8 cellular contexts compared by ENCODE assay signal in the genomic region with DNA sequence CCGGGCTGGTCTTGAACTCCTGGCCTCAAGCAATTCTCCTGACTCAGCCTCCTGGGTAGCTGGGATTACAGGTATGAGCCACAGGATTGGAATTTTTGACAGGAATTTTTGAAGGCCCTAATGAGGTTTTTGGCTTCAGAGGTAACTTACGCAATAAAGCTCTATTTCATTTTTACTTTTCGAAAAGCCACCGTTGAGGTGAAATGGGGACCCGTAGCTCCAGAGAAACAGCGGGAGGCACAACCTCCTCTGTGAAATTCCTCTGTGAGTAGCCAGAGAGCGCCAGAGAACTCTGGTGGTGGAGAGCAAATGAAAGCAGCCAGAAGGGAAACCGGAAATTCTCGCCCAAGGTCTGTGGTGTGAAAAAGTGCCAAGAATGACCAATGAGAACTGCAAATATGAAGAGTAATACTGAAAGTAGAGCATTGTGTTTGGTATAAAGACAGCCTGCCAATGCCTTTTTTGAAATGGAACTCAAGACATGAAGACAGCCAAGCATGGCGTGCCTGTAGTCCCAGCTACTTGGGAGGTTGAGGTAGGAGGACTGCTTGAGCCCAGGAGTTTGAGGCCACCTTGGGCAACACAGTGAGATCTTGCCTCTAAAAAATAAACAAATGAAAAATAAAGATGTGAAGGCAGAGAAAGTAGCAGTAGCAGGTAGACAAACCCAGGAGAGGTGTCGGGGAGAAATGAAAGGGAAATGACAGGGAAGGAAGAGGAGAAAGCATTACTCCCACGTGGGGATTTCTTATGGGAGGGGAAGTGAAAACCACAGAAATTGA. TPM values are rescaled to one million over a fixed set of nuclear protein-coding genes. Genes with fewer than 3 reads are reported as not detected.
DNase-seq lines count a peak whose midpoint lies in the region; ATAC-seq and TF ChIP-seq lines count a peak whose summit lies in the region.

No MANE protein-coding gene starts in this region.

- no peaks in the 10 kb centered on the region for H3K36me3 ChIP-seq in SU-DHL-6 (ENCODE audit: low read length)
- H3K36me3 ChIP-seq in adipocyte (ENCODE audit: control insufficient read depth, insufficient read depth, low read length, severe bottlenecking) = no peaks in the 10 kb centered on the region

- peak overlapping the region; percentile 25 for H3K4me3 ChIP-seq in HL-60 (replicated peaks; ENCODE audit: insufficient read depth, low read length)
- H3K4me3 ChIP-seq in SU-DHL-6 (ENCODE audit: insufficient read depth, low read length, poor library complexity, severe bottlenecking) = peak overlapping the region; percentile 39
- H3K4me3 ChIP-seq in adipocyte (ENCODE audit: low read length) = no peak overlapping the region

- peaks cover 58% of the 10 kb centered on the region for H3F3A ChIP-seq in SU-DHL-6 (ENCODE audit: insufficient read depth)

- no peaks in the 10 kb centered on the region for H4K20me1 ChIP-seq in SU-DHL-6 (ENCODE audit: low read depth, low read length)

- H3K27me3 ChIP-seq in HL-60 (ENCODE audit: insufficient read depth, poor library complexity, severe bottlenecking) = no peaks in the 10 kb centered on the region
- H3K27me3 ChIP-seq in SU-DHL-6 (ENCODE audit: low read length) = no peaks in the 10 kb centered on the region
- H3K27me3 ChIP-seq in adipocyte (replicated peaks; ENCODE audit: control insufficient read depth, insufficient read depth, low read length) = no peaks in the 10 kb centered on the region

- DNase-seq in Daoy (ENCODE audit: low read depth) = peak; percentile 80
- DNase-seq in HL-60 (ENCODE audit: low read depth in 1 of 2, low spot score in 1 of 2) = peak; percentile 57 to 90
- DNase-seq in adipocyte (ENCODE audit: low read depth) = peak; percentile 34
- DNase-seq in iPS DF 4.7 (ENCODE audit: extremely low read depth, low spot score) = peak; percentile 49
- DNase-seq in stimulated activated CD4-positive, alpha-beta T cell treated with anti-CD3 and anti-CD28 coated beads, Interleukin-4, amount 100 ng/mL, for 24 hours = peak; percentile 74
- no peak for DNase-seq in KG1 (lab: John Stamatoyannopoulos, UW)

- H3K27ac ChIP-seq in HL-60 (replicated peaks) (peak overlapping the region; percentile 59), SU-DHL-6 (ENCODE audit: low read depth, low read length) (peak overlapping the region; percentile 96)

- no peak overlapping the region for H2AFZ ChIP-seq in SU-DHL-6 (ENCODE audit: low read depth, low read length, severe bottlenecking)

- peak overlapping the region; percentile 85 for H3K4me2 ChIP-seq in SU-DHL-6 (ENCODE audit: low read depth, low read length, poor library complexity, severe bottlenecking)

- H3K79me2 ChIP-seq in SU-DHL-6 (ENCODE audit: insufficient read depth, low read length) = no peaks in the 10 kb centered on the region

- H3K9me3 ChIP-seq in SU-DHL-6 (ENCODE audit: insufficient read depth, low read length) (no peaks in the 10 kb centered on the region), adipocyte (ENCODE audit: control insufficient read depth, low read length) (no peaks in the 10 kb centered on the region)

- ATAC-seq in GM21367 (IDR thresholded peaks at IDR 0.05; ENCODE audit: unreplicated experiment) = peak; percentile 91

- TF ChIP-seq CTCF in HL-60 (IDR thresholded peaks at IDR 0.05; ENCODE audit: insufficient read depth, low read length) = peak; percentile 62
- TF ChIP-seq CTCF in SU-DHL-6 (IDR thresholded peaks at IDR 0.05; ENCODE audit: insufficient read depth, low read length, poor library complexity, severe bottlenecking) = peak; percentile 89

- peaks cover 5% of the 10 kb centered on the region for H3K4me1 ChIP-seq in adipocyte (ENCODE audit: control insufficient read depth, insufficient read depth, low read length)

- no peaks in the 10 kb centered on the region for H3K9me2 ChIP-seq in SU-DHL-6 (replicated peaks; ENCODE audit: insufficient read depth, low read length)

- H3K9ac ChIP-seq in SU-DHL-6 (ENCODE audit: low read length) = peak overlapping the region; percentile 55
- no peak overlapping the region for H3K9ac ChIP-seq in adipocyte (ENCODE audit: low read length)

RNA-seq across cellular contexts. Expression of gene TMEM131L, which starts 33.0 kb away (rescaled TPM):
- 6.6 and 8.1 TPM in 2 replicates for total RNA-seq in Daoy (2014; rRNA removed; shearing (Covaris generic))
